8 cellular contexts compared by ENCODE assay signal in the genomic region with DNA sequence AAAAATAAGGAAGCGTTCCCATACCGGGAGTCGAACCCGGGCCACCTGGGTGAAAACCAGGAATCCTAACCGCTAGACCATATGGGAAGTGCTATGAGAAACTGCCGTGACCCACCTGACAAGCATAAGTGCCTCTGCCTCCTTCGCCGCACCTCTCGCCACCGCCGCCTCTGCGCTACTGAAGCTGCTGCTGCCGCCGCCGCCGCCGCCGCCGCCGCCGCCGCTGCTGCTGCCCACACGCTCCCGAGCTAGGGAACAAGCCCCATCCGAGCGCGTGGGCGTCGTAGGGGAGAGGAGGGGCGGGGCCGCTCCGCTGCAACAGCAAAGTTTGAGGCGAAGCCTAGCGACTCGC. TPM values are rescaled to one million over a fixed set of nuclear protein-coding genes. Genes with fewer than 3 reads are reported as not detected.
DNase-seq lines count a peak whose midpoint lies in the region; ATAC-seq and TF ChIP-seq lines count a peak whose summit lies in the region.

No MANE protein-coding gene starts in this region.

- peaks cover 49% of the 10 kb centered on the region for H3K4me1 ChIP-seq in mucosa of descending colon (ENCODE audit: low read depth)

- intact Hi-C loops in mucosa of descending colon (cut with DNase I, micrococcal nuclease): no loop called here

- H3K36me3 ChIP-seq in mucosa of descending colon (ENCODE audit: low read depth): no peaks in the 10 kb centered on the region

- TF ChIP-seq CTCF in endothelial cell (IDR thresholded peaks at IDR 0.05; ENCODE audit: unreplicated experiment): no peak
- no peak for TF ChIP-seq CTCF in mucosa of descending colon (IDR thresholded peaks at IDR 0.05)

- no peaks in the 10 kb centered on the region for H3K9me3 Mint-ChIP-seq in endothelial cell (ENCODE audit: unreplicated experiment)

- peak overlapping the region; percentile 98 for H3K4me3 Mint-ChIP-seq in endothelial cell (ENCODE audit: unreplicated experiment)

- ATAC-seq in GM19397 (IDR thresholded peaks at IDR 0.05; ENCODE audit: unreplicated experiment) (peak; percentile 31), HG03520 (IDR thresholded peaks at IDR 0.05; ENCODE audit: unreplicated experiment) (peak; percentile 13), mucosa of descending colon (peak; percentile 58)

- DNase-seq in C1 segment of cervical spinal cord (lab: John Stamatoyannopoulos, UW): peak; percentile 57 to 94 (median 89)
- peak; percentile 67 for DNase-seq in NOMO-1 treated with DMSO at 0.1 percent for 48 hours (lab: John Stamatoyannopoulos, UW; ENCODE audit: unreplicated experiment)
- DNase-seq in activated T-cell treated with anti-CD3 and anti-CD28 coated beads for 1 hour (ENCODE audit: low read depth): peak; percentile 75
- DNase-seq in endothelial cell (ENCODE audit: low spot score): peak; percentile 79
- DNase-seq in mucosa of descending colon: peak; percentile 76 to 91 (median 87)
- peak; percentile 91 for DNase-seq in stimulated activated CD8-positive, alpha-beta memory T cell treated with anti-CD3 and anti-CD28 coated beads, Interleukin-4, amount 100 ng/mL, for 48 hours

- H3K27me3 Mint-ChIP-seq in endothelial cell (ENCODE audit: unreplicated experiment): peaks cover 26% of the 10 kb centered on the region

- H3K4me1 Mint-ChIP-seq in endothelial cell (ENCODE audit: unreplicated experiment): peaks cover 23% of the 10 kb centered on the region

- peak overlapping the region; percentile 76 for H3K4me3 ChIP-seq in mucosa of descending colon

- H3K9me3 ChIP-seq in mucosa of descending colon: no peaks in the 10 kb centered on the region

- peak overlapping the region; percentile 86 for H3K27ac Mint-ChIP-seq in endothelial cell (ENCODE audit: unreplicated experiment)

- H3K36me3 Mint-ChIP-seq in endothelial cell (ENCODE audit: low read depth, unreplicated experiment): peaks cover 4% of the 10 kb centered on the region

RNA-seq across cellular contexts. Expression of a gene that starts 0.6 kb away (rescaled TPM):
- total RNA-seq in endothelial cell (ENCODE audit: unreplicated experiment) (8.2 TPM), mucosa of descending colon (10 to 100 TPM in 1 of 3 donors, 1 to 10 TPM in 2; 6.4 to 11.4 (median 6.4) TPM)

RNA-seq across cellular contexts. Expression of a gene that starts 41.6 kb away (rescaled TPM):
- total RNA-seq in endothelial cell (ENCODE audit: unreplicated experiment) (46.0 TPM), mucosa of descending colon (100 to 1,000 TPM in 1 of 3 donors, 10 to 100 TPM in 2; 80.2 to 111 (median 96.8) TPM)

Comparison
In these comparisons a context has a peak if more than half of its experiments do, and no peak if none do; other contexts are left out.
1. Peak in every context shown above with its lines: DNase-seq, ATAC-seq and H3K4me3 ChIP-seq.